In genomic region chr22:50346415-50346945, GRCh38 we compare ENCODE assay signal across 27 cellular contexts. TPM values are rescaled to one million over a fixed set of nuclear protein-coding genes. Genes with fewer than 3 reads are reported as not detected.
DNase-seq lines count a peak whose midpoint lies in the region; ATAC-seq, FAIRE-seq and TF ChIP-seq lines count a peak whose summit lies in the region.
"Had no signal": no experiment of that assay in that cellular context is flagged by ENCODE, and none has a peak within 500 bp of the region (broad histone marks: within the 10 kb centered on the region; RNA-seq: fewer than 3 reads in every experiment).

No MANE protein-coding gene starts in this region.

- no peak for FAIRE-seq in K562 (lab: Jason Lieb, UNC)
- FAIRE-seq: frontal cortex, H54, TTC549 had no signal

- POLR2A ChIA-PET in HEK293 (lab: Yijun Ruan, JAX) (no interaction called here), K562 (lab: Yijun Ruan, JAX) (no interaction called here)

- no peak overlapping the region for H2AFZ ChIP-seq in K562 (ENCODE audit: low read depth, low read length)

- H3K27ac ChIP-seq in HEK293 (ENCODE audit: extremely low read depth, low read depth, low read length), result no peak overlapping the region
- H3K27ac ChIP-seq in K562 (ENCODE audit: extremely low read depth, low read depth, low read length), result no peak overlapping the region
- H3K27ac ChIP-seq in substantia nigra (ENCODE audit: low read depth, low read length, poor library complexity, severe bottlenecking), result peak overlapping the region; percentile 26
- H3K27ac ChIP-seq: KMS-11, ovary, suprapubic skin had no signal

- 86% methylated on average over 9 of the region's 11 CpGs for WGBS in K562 (ENCODE audit: insufficient coverage, low coverage, missing lambda C conversion rate)

- H3K27me3 ChIP-seq in K562 (ENCODE audit: control insufficient read depth in 2 of 2, insufficient read depth in 2 of 2, low read length in 2 of 2), result no peaks in the 10 kb centered on the region
- H3K27me3 ChIP-seq: ovary, spleen, suprapubic skin had no signal

- 0 out of 2 replicates have a peak overlapping the region, but pooled peaks have one; percentile 32 for H3K4me2 ChIP-seq in K562 (ENCODE audit: insufficient read depth, low read length)
- H3K4me2 ChIP-seq: KMS-11 had no signal

- no peak for TF ChIP-seq EP300 in K562 (IDR thresholded peaks at IDR 0.05; ENCODE audit: low read length)

- no peaks in the 10 kb centered on the region for H3K9me3 ChIP-seq in HEK293 (ENCODE audit: control insufficient read depth, insufficient read depth, low read depth, low read length)
- no peaks in the 10 kb centered on the region for H3K9me3 ChIP-seq in K562 (replicated peaks; ENCODE audit: control insufficient read depth, insufficient read depth, low read depth, low read length)
- H3K9me3 ChIP-seq: ovary, spleen, suprapubic skin had no signal

- ATAC-seq in K562 (no peak), HG02884 (IDR thresholded peaks at IDR 0.05; ENCODE audit: unreplicated experiment) (no peak), GM21447 (IDR thresholded peaks at IDR 0.05; ENCODE audit: unreplicated experiment) (no peak), GM21737 (IDR thresholded peaks at IDR 0.05; ENCODE audit: unreplicated experiment) (no peak)
- ATAC-seq: activated T-cell treated with anti-CD3 and anti-CD28 coated beads, Interleukin-2, amount 50 U/mL, for 72 hours; CD8-positive, alpha-beta T cell; left lobe of liver; stimulated activated memory B cell treated with anti-CD40 and anti-IgM and Interleukin-4, amounts not matched to agents 10 μg/mL and 1 μg/mL and 100 μg/mL, for 72 hours had no signal

- peaks cover 4 to 27% of the 10 kb centered on the region in 2 experiments; a peak in 2 of 3 replicates for H3K36me3 ChIP-seq in HEK293 (ENCODE audit: control insufficient read depth in 2 of 2, insufficient read depth in 1 of 2, low read length in 2 of 2)
- H3K36me3 ChIP-seq in K562 (ENCODE audit: control insufficient read depth, insufficient read depth, low read length), result peaks cover 21% of the 10 kb centered on the region; the same call in 2 of the 3 replicates
- H3K36me3 ChIP-seq: ovary had no signal

- no peaks in the 10 kb centered on the region for H3K9me3 Mint-ChIP-seq in mesothelial cell of epicardium
- H3K9me3 Mint-ChIP-seq: activated naive CD4-positive, alpha-beta T cell treated with anti-CD3 and anti-CD28 coated beads for 36 hours; activated T-cell treated with anti-CD3 and anti-CD28 coated beads, Interleukin-2, amount 50 U/mL, for 72 hours; CD8-positive, alpha-beta T cell; stimulated activated memory B cell treated with anti-CD40 and anti-IgM and Interleukin-4, amounts not matched to agents 10 μg/mL and 1 μg/mL and 100 μg/mL, for 72 hours had no signal

- CTCF ChIA-PET in HEK293 (lab: Yijun Ruan, JAX) (interaction anchor here (0.6 kb wide), 1 partner anchor 20 kb away, joined by 3 read pairs; no protein-coding TSS in a partner anchor), K562 (lab: Yijun Ruan, JAX; ENCODE audit: low intra/inter-chr PET ratio) (no interaction called here)

- peaks cover 3% of the 10 kb centered on the region for H3K36me3 Mint-ChIP-seq in mesothelial cell of epicardium
- H3K36me3 Mint-ChIP-seq: stimulated activated memory B cell treated with anti-CD40 and anti-IgM and Interleukin-4, amounts not matched to agents 10 μg/mL and 1 μg/mL and 100 μg/mL, for 72 hours had no signal

- peak overlapping the region in 1 of 2 experiments; percentile 68; a peak in 2 of 4 replicates for H3K9ac ChIP-seq in K562 (ENCODE audit: insufficient read depth in 1 of 2, low read depth in 2 of 2, low read length in 2 of 2)
- H3K9ac ChIP-seq: KMS-11 had no signal

- H3K79me2 ChIP-seq in K562 (ENCODE audit: control insufficient read depth, insufficient read depth, low read length), result peaks cover 34% of the 10 kb centered on the region

- intact Hi-C loops in K562 (cut with micrococcal nuclease), result loop anchor here (10.0 kb wide), 1 partner anchor 202 kb away; no protein-coding TSS in a partner anchor

- peak overlapping the region; percentile 32 for H3K27ac Mint-ChIP-seq in mesothelial cell of epicardium
- H3K27ac Mint-ChIP-seq: activated naive CD4-positive, alpha-beta T cell treated with anti-CD3 and anti-CD28 coated beads for 36 hours; activated T-cell treated with anti-CD3 and anti-CD28 coated beads, Interleukin-2, amount 50 U/mL, for 72 hours; CD8-positive, alpha-beta T cell; stimulated activated memory B cell treated with anti-CD40 and anti-IgM and Interleukin-4, amounts not matched to agents 10 μg/mL and 1 μg/mL and 100 μg/mL, for 72 hours had no signal

- H3K4me3 ChIP-seq in HEK293 (ENCODE audit: low read depth, low read length), result no peak overlapping the region
- no peak overlapping the region for H3K4me3 ChIP-seq in K562
- H3K4me3 ChIP-seq: ovary, suprapubic skin had no signal

- BruUV-seq in K562 (replicated peaks; lab: Mats Ljungman, UMichigan), result no TSS peak

- peaks cover 12% of the 10 kb centered on the region; the same call in 1 of the 2 replicates for H4K20me1 ChIP-seq in K562 (replicated peaks; ENCODE audit: control insufficient read depth, insufficient read depth, low read length)

- TF ChIP-seq RAD21 in K562 (CRISPR knock-in tag; conservative IDR thresholded peaks at IDR 0.05 in 1 of 2, IDR thresholded peaks at IDR 0.05 in 1 of 2), result no peak

- H3K4me3 Mint-ChIP-seq in mesothelial cell of epicardium, result no peak overlapping the region
- H3K4me3 Mint-ChIP-seq: activated naive CD4-positive, alpha-beta T cell treated with anti-CD3 and anti-CD28 coated beads for 36 hours; CD8-positive, alpha-beta T cell; stimulated activated memory B cell treated with anti-CD40 and anti-IgM and Interleukin-4, amounts not matched to agents 10 μg/mL and 1 μg/mL and 100 μg/mL, for 72 hours had no signal

- H3K4me1 Mint-ChIP-seq in mesothelial cell of epicardium, result peaks cover 7% of the 10 kb centered on the region
- H3K4me1 Mint-ChIP-seq: stimulated activated memory B cell treated with anti-CD40 and anti-IgM and Interleukin-4, amounts not matched to agents 10 μg/mL and 1 μg/mL and 100 μg/mL, for 72 hours had no signal

- no peaks in the 10 kb centered on the region for H3K27me3 Mint-ChIP-seq in mesothelial cell of epicardium (ENCODE audit: low read depth)
- H3K27me3 Mint-ChIP-seq: stimulated activated memory B cell treated with anti-CD40 and anti-IgM and Interleukin-4, amounts not matched to agents 10 μg/mL and 1 μg/mL and 100 μg/mL, for 72 hours had no signal

- no peak for TF ChIP-seq POLR2A in K562 (conservative IDR thresholded peaks at IDR 0.05)

- in situ Hi-C loops in K562 (cut with MboI), result no loop called here

- no peak for TF ChIP-seq CTCF in HEK293 (tag by site-specific recombination; IDR thresholded peaks at IDR 0.05)
- no peak for TF ChIP-seq CTCF in K562 (IDR thresholded peaks at IDR 0.05 in 2 of 3, conservative IDR thresholded peaks at IDR 0.05 in 1 of 3; ENCODE audit: insufficient read depth in 2 of 3, low read depth in 1 of 3, low read length in 3 of 3)
- TF ChIP-seq CTCF in mesothelial cell of epicardium (IDR thresholded peaks at IDR 0.05; ENCODE audit: unreplicated experiment), result no peak

- no peaks in the 10 kb centered on the region for H3K4me1 ChIP-seq in HEK293 (ENCODE audit: control insufficient read depth, insufficient read depth, low read length)
- peaks cover 3 to 30% of the 10 kb centered on the region in 2 experiments; a peak in 4 of 5 replicates for H3K4me1 ChIP-seq in K562 (replicated peaks in 1 of 2; ENCODE audit: control insufficient read depth in 2 of 2, insufficient read depth in 2 of 2, low read length in 2 of 2)

- DNase-seq in K562 (ENCODE audit: extremely low read depth in 1 of 4, low spot score in 3 of 4), result peak in 1 of 4 experiments; percentile 9
- DNase-seq in mesothelial cell of epicardium (ENCODE audit: low spot score in 2 of 2, unreplicated experiment in 2 of 2), result no peak
- DNase-seq in substantia nigra (lab: John Stamatoyannopoulos, UW), result peak in 1 of 49 donors; percentile 49
- DNase-seq: activated CD4-positive, alpha-beta T cell treated with anti-CD3 and anti-CD28 coated beads, Interleukin-2, amount 50 U/mL, for 4 hours; activated naive CD4-positive, alpha-beta T cell treated with anti-CD3 and anti-CD28 coated beads for 36 hours; activated T-cell treated with anti-CD3 and anti-CD28 coated beads, Interleukin-2, amount 50 U/mL, for 72 hours; effector CD8-positive, alpha-beta T cell; mesendoderm; NCI-H1417 treated with DMSO at 0.1 percent for 48 hours; NCI-H2081 treated with DMSO at 0.1 percent for 48 hours; NCI-H345; NCI-H748 treated with DMSO at 0.1 percent for 48 hours; ovary; spleen; stimulated activated CD4-positive, alpha-beta T cell treated with anti-CD3 and anti-CD28 coated beads, Interleukin-2, amount 100 ng/mL, for 48 hours had no signal

- H3K9me1 ChIP-seq in K562 (ENCODE audit: control insufficient read depth, insufficient read depth, low read length), result no peaks in the 10 kb centered on the region

RNA-seq across cellular contexts. Expression of gene PPP6R2, which starts 3.4 kb away (rescaled TPM):
- 97.0 and 226 TPM in 2 replicates for total RNA-seq in K562 (2011; cell fraction: chromatin; rRNA removed; ENCODE audit: low replicate concordance)
- total RNA-seq in K562 (2011; cell fraction: nucleolus; rRNA removed), result 102 and 113 TPM in 2 replicates
- 69.3 and 79.1 TPM in 2 replicates for total RNA-seq in K562 (2011; cell fraction: nucleoplasm; rRNA removed)
- total RNA-seq in K562 (2014; rRNA removed) (33.6 and 45.2 TPM in 2 replicates), K562 (2014; rRNA removed; fragmentation: Illumina TruSeq; extraction: Trizol) (7.7 and 9.2 TPM in 2 replicates), K562 (2015; rRNA removed; fragmentation: Illumina TruSeq; extraction: Trizol) (21.4 and 22.1 TPM in 2 replicates), K562 (2021) (35.8 and 39.8 TPM in 2 replicates), mesothelial cell of epicardium (79.4 to 83.7 TPM (median 80.1 TPM) in 3 replicates)
- polyA plus RNA-seq in K562 (2011; rRNA removed) (24.1 and 33.0 TPM in 2 replicates), K562 (2014; fragmentation: Illumina TruSeq; extraction: Trizol) (17.9 and 28.4 TPM in 2 replicates), K562 (2014; fragmentation: Nextera tagmentation; extraction: Ambion mirVana) (under 1 TPM; 0.32 to 0.74 TPM), K562 (2014; rRNA removed) (37.5 and 39.3 TPM in 2 replicates)
- 30.1 and 36.3 TPM in 2 replicates for polyA plus RNA-seq in K562 (2011; cell fraction: cytosol; rRNA removed)
- 112 and 152 TPM in 2 replicates for polyA plus RNA-seq in K562 (2011; cell fraction: nucleus; rRNA removed)
- 27.4 and 43.9 TPM in 2 replicates for polyA plus RNA-seq in K562 (2012)
- polyA minus RNA-seq in K562 (2011; rRNA and poly(A)+ RNA removed), result 17.5 and 21.0 TPM in 2 replicates
- 15.7 and 22.8 TPM in 2 replicates for polyA minus RNA-seq in K562 (2011; cell fraction: cytosol; rRNA and poly(A)+ RNA removed)
- 27.3 and 36.0 TPM in 2 replicates for polyA minus RNA-seq in K562 (2011; cell fraction: nucleus; rRNA and poly(A)+ RNA removed)

RNA-seq across cellular contexts. Expression of gene DENND6B, which starts 19.7 kb away (rescaled TPM):
- total RNA-seq in K562 (2011; cell fraction: chromatin; rRNA removed; ENCODE audit: low replicate concordance), result 6.5 and 21.7 TPM in 2 replicates
- 12.5 and 13.4 TPM in 2 replicates for total RNA-seq in K562 (2011; cell fraction: nucleolus; rRNA removed)
- 8.5 and 9.8 TPM in 2 replicates for total RNA-seq in K562 (2011; cell fraction: nucleoplasm; rRNA removed)
- 1.5 and 2.3 TPM in 2 replicates for total RNA-seq in K562 (2014; rRNA removed)
- 0.26 and 0.29 TPM in 2 replicates for total RNA-seq in K562 (2014; rRNA removed; fragmentation: Illumina TruSeq; extraction: Trizol)
- 0.83 TPM in 2 replicates for total RNA-seq in K562 (2015; rRNA removed; fragmentation: Illumina TruSeq; extraction: Trizol)
- total RNA-seq in K562 (2021), result 3.1 and 3.2 TPM in 2 replicates
- polyA plus RNA-seq in K562 (2011; rRNA removed), result 2.0 and 3.4 TPM in 2 replicates
- polyA plus RNA-seq in K562 (2011; cell fraction: cytosol; rRNA removed), result 2.9 and 5.9 TPM in 2 replicates
- polyA plus RNA-seq in K562 (2011; cell fraction: nucleus; rRNA removed), result 18.3 and 38.3 TPM in 2 replicates
- 2.7 and 5.8 TPM in 2 replicates for polyA plus RNA-seq in K562 (2012)
- 1.7 and 2.0 TPM in 2 replicates for polyA plus RNA-seq in K562 (2014; fragmentation: Illumina TruSeq; extraction: Trizol)
- under 1 TPM; 0.07 to 0.31 TPM for polyA plus RNA-seq in K562 (2014; fragmentation: Nextera tagmentation; extraction: Ambion mirVana)
- 3.1 and 3.7 TPM in 2 replicates for polyA plus RNA-seq in K562 (2014; rRNA removed)
- polyA minus RNA-seq in K562 (2011; rRNA and poly(A)+ RNA removed), result 0.48 and 0.84 TPM in 2 replicates
- polyA minus RNA-seq in K562 (2011; cell fraction: cytosol; rRNA and poly(A)+ RNA removed), result 1.8 and 3.2 TPM in 2 replicates
- 2.6 and 3.8 TPM in 2 replicates for polyA minus RNA-seq in K562 (2011; cell fraction: nucleus; rRNA and poly(A)+ RNA removed)
- 19.0 to 20.7 TPM (median 19.2 TPM) in 3 replicates for total RNA-seq in mesothelial cell of epicardium

RNA-seq across cellular contexts. Expression of gene PLXNB2, which starts 39.0 kb away (rescaled TPM):
- 72.8 and 193 TPM in 2 replicates for total RNA-seq in K562 (2011; cell fraction: chromatin; rRNA removed; ENCODE audit: low replicate concordance)
- total RNA-seq in K562 (2011; cell fraction: nucleolus; rRNA removed), result 120 and 131 TPM in 2 replicates
- 71.3 and 73.4 TPM in 2 replicates for total RNA-seq in K562 (2011; cell fraction: nucleoplasm; rRNA removed)
- total RNA-seq in K562 (2014; rRNA removed) (16.9 and 22.7 TPM in 2 replicates), K562 (2014; rRNA removed; fragmentation: Illumina TruSeq; extraction: Trizol) (3.2 and 4.8 TPM in 2 replicates), K562 (2015; rRNA removed; fragmentation: Illumina TruSeq; extraction: Trizol) (9.9 and 11.3 TPM in 2 replicates), K562 (2021) (45.1 and 48.0 TPM in 2 replicates), mesothelial cell of epicardium (467 to 493 TPM (median 468 TPM) in 3 replicates)
- polyA plus RNA-seq in K562 (2011; rRNA removed) (17.4 and 26.1 TPM in 2 replicates), K562 (2014; fragmentation: Illumina TruSeq; extraction: Trizol) (13.6 and 22.0 TPM in 2 replicates), K562 (2014; fragmentation: Nextera tagmentation; extraction: Ambion mirVana) (under 1 TPM; 0.15 to 0.81 TPM), K562 (2014; rRNA removed) (20.7 and 24.6 TPM in 2 replicates)
- polyA plus RNA-seq in K562 (2011; cell fraction: cytosol; rRNA removed), result 21.9 and 41.4 TPM in 2 replicates
- polyA plus RNA-seq in K562 (2011; cell fraction: nucleus; rRNA removed), result 101 and 150 TPM in 2 replicates
- 30.4 and 43.6 TPM in 2 replicates for polyA plus RNA-seq in K562 (2012)
- polyA minus RNA-seq in K562 (2011; rRNA and poly(A)+ RNA removed), result 14.1 and 21.8 TPM in 2 replicates
- polyA minus RNA-seq in K562 (2011; cell fraction: cytosol; rRNA and poly(A)+ RNA removed), result 37.2 and 59.9 TPM in 2 replicates
- 30.4 and 32.4 TPM in 2 replicates for polyA minus RNA-seq in K562 (2011; cell fraction: nucleus; rRNA and poly(A)+ RNA removed)

Comparison
In these comparisons a context has a peak if more than half of its experiments do, and no peak if none do; other contexts are left out.
1. Of the 44 proteins assayed by ChIP-seq in both K562 and HEK293: peak only in K562: none; only in HEK293: PATZ1; in both: none; in neither: 43.